12 cellular contexts compared by ENCODE assay signal in the genomic region with DNA sequence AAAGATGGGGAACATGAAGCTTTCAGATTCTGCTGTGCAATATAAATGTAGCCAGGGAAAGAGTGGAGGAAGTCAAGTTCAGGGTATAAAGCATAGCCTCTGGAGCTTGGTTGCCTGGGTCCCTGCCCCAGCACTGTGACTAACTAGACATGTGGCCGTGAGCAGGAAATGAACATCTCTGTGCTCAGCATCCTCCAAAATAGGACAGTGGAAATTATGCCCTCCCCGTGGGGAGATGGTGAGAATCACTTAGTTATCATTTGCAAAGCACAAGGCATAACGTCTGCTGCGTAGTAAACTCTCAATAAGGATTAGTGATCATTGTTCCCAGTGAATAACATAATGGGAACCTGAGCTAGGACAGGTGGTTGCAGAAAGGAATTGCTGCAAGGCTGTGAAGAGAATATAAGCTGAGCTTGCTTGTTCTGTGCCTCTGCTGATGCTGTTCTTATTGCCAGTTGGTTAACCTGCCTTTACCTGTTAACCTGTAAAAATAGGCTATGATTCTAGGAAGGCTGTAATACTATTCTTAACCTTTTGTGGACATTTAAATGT.
DNase-seq lines count a peak whose midpoint lies in the region; ATAC-seq and TF ChIP-seq lines count a peak whose summit lies in the region.
"Had no signal": no experiment of that assay in that cellular context is flagged by ENCODE, and none has a peak within 500 bp of the region (broad histone marks: within the 10 kb centered on the region; RNA-seq: fewer than 3 reads in every experiment).

No MANE protein-coding gene starts in this region.

- H3K9me3 ChIP-seq in CD4-positive, CD25-positive, alpha-beta regulatory T cell (ENCODE audit: control insufficient read depth in 2 of 2, low read length in 2 of 2): peaks cover 0 to 2% of the 10 kb centered on the region in 2 experiments
- no peaks in the 10 kb centered on the region for H3K9me3 ChIP-seq in thyroid gland

- peak overlapping the region; percentile 17 for H3K4me3 ChIP-seq in CD4-positive, CD25-positive, alpha-beta regulatory T cell (ENCODE audit: low read depth, low read length)
- no peak overlapping the region for H3K4me3 ChIP-seq in thyroid gland (replicated peaks in 1 of 3)
- H3K4me3 ChIP-seq: spleen, upper lobe of left lung had no signal

- WGBS in thyroid gland, 2 donors: 73 to 75% methylated on average over 4 of the region's 4 CpGs

- peak in 1 of 3 donors; percentile 82 for DNase-seq in CD4-positive, CD25-positive, alpha-beta regulatory T cell
- DNase-seq in NCI-H524 (lab: John Stamatoyannopoulos, UW) (peak; percentile 65 to 87), activated T-cell treated with anti-CD3 and anti-CD28 coated beads for 48 hours (ENCODE audit: low read depth) (peak; percentile 19), lung microvascular endothelial cell (ENCODE audit: low read depth in 2 of 2) (peak; percentile 14 to 67), thyroid gland (no peak), iPS-NIHi11 (ENCODE audit: low spot score) (no peak), SIG-M5 (lab: John Stamatoyannopoulos, UW) (no peak)
- DNase-seq: NCI-H526 treated with DMSO at 0.1 percent for 48 hours, spleen, upper lobe of left lung had no signal

- TF ChIP-seq CTCF in thyroid gland (IDR thresholded peaks at IDR 0.05): no peak

- no peak for TF ChIP-seq POLR2A in thyroid gland (IDR thresholded peaks at IDR 0.05)

- no peaks in the 10 kb centered on the region for H3K27me3 ChIP-seq in CD4-positive, CD25-positive, alpha-beta regulatory T cell (ENCODE audit: control insufficient read depth, insufficient read depth, low read length)
- H3K27me3 ChIP-seq in thyroid gland: no peaks in the 10 kb centered on the region
- H3K27me3 ChIP-seq: spleen, upper lobe of left lung had no signal

- H3K36me3 Mint-ChIP-seq in CD4-positive, CD25-positive, alpha-beta regulatory T cell: no peaks in the 10 kb centered on the region

- intact Hi-C loops in thyroid gland (cut with DNase I): no loop called here

- H3K27ac Mint-ChIP-seq in CD4-positive, CD25-positive, alpha-beta regulatory T cell: peak overlapping the region; percentile 37 to 73 (median 58)

- H3K4me1 ChIP-seq in CD4-positive, CD25-positive, alpha-beta regulatory T cell (ENCODE audit: control insufficient read depth, insufficient read depth, low read length, poor library complexity, severe bottlenecking): peaks cover 15% of the 10 kb centered on the region
- H3K4me1 ChIP-seq in thyroid gland: no peaks in the 10 kb centered on the region
- H3K4me1 ChIP-seq: upper lobe of left lung had no signal

- no peak overlapping the region for H3K4me3 Mint-ChIP-seq in CD4-positive, CD25-positive, alpha-beta regulatory T cell

- H3K9me3 Mint-ChIP-seq in CD4-positive, CD25-positive, alpha-beta regulatory T cell: peaks cover 0 to 8% (median 4%) of the 10 kb centered on the region in 7 donors

- no peaks in the 10 kb centered on the region for H3K36me3 ChIP-seq in CD4-positive, CD25-positive, alpha-beta regulatory T cell (ENCODE audit: control insufficient read depth, insufficient read depth, low read length)
- H3K36me3 ChIP-seq in thyroid gland: no peaks in the 10 kb centered on the region
- H3K36me3 ChIP-seq: spleen, upper lobe of left lung had no signal

- no peaks in the 10 kb centered on the region for H3K27me3 Mint-ChIP-seq in CD4-positive, CD25-positive, alpha-beta regulatory T cell

- peak; percentile 99 to 100 for ATAC-seq in CD4-positive, CD25-positive, alpha-beta regulatory T cell (ENCODE audit: low read depth in 2 of 2)
- no peak for ATAC-seq in GM21390 (IDR thresholded peaks at IDR 0.05; ENCODE audit: unreplicated experiment)

- H3K27ac ChIP-seq in CD4-positive, CD25-positive, alpha-beta regulatory T cell (ENCODE audit: insufficient read depth, low read length, poor library complexity, severe bottlenecking): no peak overlapping the region
- H3K27ac ChIP-seq in thyroid gland: no peak overlapping the region
- H3K27ac ChIP-seq: epithelial cell of prostate, spleen, upper lobe of left lung had no signal

- H3K4me1 Mint-ChIP-seq in CD4-positive, CD25-positive, alpha-beta regulatory T cell: peaks cover 12 to 34% (median 21%) of the 10 kb centered on the region in 4 donors

Comparison
In these comparisons a context has a peak if more than half of its experiments do, and no peak if none do; other contexts are left out.
1. DNase-seq: peak in NCI-H524 (2 of 2), activated T-cell treated with anti-CD3 and anti-CD28 coated beads for 48 hours (single experiment) and lung microvascular endothelial cell (2 of 2); none in thyroid gland (0 of 2), iPS-NIHi11 (single experiment) and SIG-M5 (single experiment).